ENCODE assay signal across 8 cellular contexts in the genomic region with DNA sequence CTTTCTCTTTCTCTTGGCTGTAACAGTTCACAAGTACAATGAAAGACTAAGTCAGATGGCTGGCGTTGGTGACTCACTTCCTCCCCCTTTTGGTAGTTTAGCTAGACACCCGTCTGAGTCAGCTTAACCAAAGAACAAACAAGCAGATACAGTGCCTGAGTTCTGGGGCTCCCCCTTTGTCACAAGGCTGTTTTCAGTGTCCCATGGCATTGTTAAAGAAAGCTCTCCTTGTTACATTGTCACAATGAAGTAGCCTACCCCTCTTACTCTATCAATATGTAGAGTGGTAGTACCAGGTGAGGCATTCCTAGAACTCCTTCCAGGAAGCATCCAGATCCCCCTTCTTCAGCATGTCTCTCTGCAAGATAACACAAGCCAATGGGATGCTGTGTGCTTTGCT. TPM values are rescaled to one million over a fixed set of nuclear protein-coding genes. Genes with fewer than 3 reads are reported as not detected.
DNase-seq lines count a peak whose midpoint lies in the region; ATAC-seq and TF ChIP-seq lines count a peak whose summit lies in the region.

No MANE protein-coding gene starts in this region.

- H3K27me3 ChIP-seq in breast epithelium: no peaks in the 10 kb centered on the region

- peak; percentile 54 for TF ChIP-seq CTCF in AG04449 (IDR thresholded peaks at IDR 0.05; ENCODE audit: insufficient read depth, low read length, missing control alignments)
- peak; percentile 63 for TF ChIP-seq CTCF in VCaP (conservative IDR thresholded peaks at IDR 0.05)
- peak in 2 of 3 donors; percentile 28 to 30 for TF ChIP-seq CTCF in breast epithelium (IDR thresholded peaks at IDR 0.05)

- ATAC-seq in GM18511 (IDR thresholded peaks at IDR 0.05; ENCODE audit: unreplicated experiment) (peak; percentile 100), HG02973 (IDR thresholded peaks at IDR 0.05; ENCODE audit: unreplicated experiment) (peak; percentile 100), left colon (peak; percentile 97)

- no peak for TF ChIP-seq POLR2A in breast epithelium (IDR thresholded peaks at IDR 0.05)

- H3K4me1 ChIP-seq in breast epithelium: no peaks in the 10 kb centered on the region

- POLR2A ChIA-PET in AG04449 (lab: Yijun Ruan, JAX): no interaction called here

- no peaks in the 10 kb centered on the region for H3K36me3 ChIP-seq in breast epithelium

- DNase-seq in AG04449 (ENCODE audit: low read depth, low spot score): peak; percentile 84
- peak; percentile 46 for DNase-seq in NCI-H2196 (lab: John Stamatoyannopoulos, UW; ENCODE audit: unreplicated experiment)
- peak in 1 of 2 donors; percentile 41 for DNase-seq in breast epithelium (ENCODE audit: low spot score in 2 of 2)
- peak; percentile 31 to 63 for DNase-seq in left colon
- DNase-seq in stimulated activated CD4-positive, alpha-beta T cell treated with anti-CD3 and anti-CD28 coated beads, TNF-alpha, amount 100 ng/mL, for 24 hours (ENCODE audit: low read depth in 3 of 3): peak; percentile 60 to 73 (median 71)

- H3K27ac ChIP-seq in VCaP: no peak overlapping the region
- H3K27ac ChIP-seq in breast epithelium: no peak overlapping the region

- CTCF ChIA-PET in AG04449 (lab: Yijun Ruan, JAX): interaction anchor here (0.6 to 3.6 kb wide), 14 partner anchors 10 to 128 kb away, joined by 3 to 44 read pairs (median 3); no protein-coding TSS in a partner anchor

- no peaks in the 10 kb centered on the region for H3K9me3 ChIP-seq in breast epithelium

- H3K4me3 ChIP-seq in AG04449 (ENCODE audit: low read depth, low read length): no peak overlapping the region
- H3K4me3 ChIP-seq in breast epithelium: no peak overlapping the region

- intact Hi-C loops in breast epithelium (cut with DNase I; ENCODE audit: low total_unique reads) (no loop called here), left colon (cut with DNase I, micrococcal nuclease) (no loop called here)

RNA-seq across cellular contexts. Expression of a gene that starts 38.6 kb away (rescaled TPM):
- 10 to 100 TPM in 1 of 3 donors, 1 to 10 TPM in 2; 2.2 to 42.7 (median 3.3) TPM for total RNA-seq in breast epithelium
- total RNA-seq in left colon: 1 to 10 TPM; 1.5 to 6.5 TPM
